ENCODE assay signal across 26 cellular contexts in the genomic region with DNA sequence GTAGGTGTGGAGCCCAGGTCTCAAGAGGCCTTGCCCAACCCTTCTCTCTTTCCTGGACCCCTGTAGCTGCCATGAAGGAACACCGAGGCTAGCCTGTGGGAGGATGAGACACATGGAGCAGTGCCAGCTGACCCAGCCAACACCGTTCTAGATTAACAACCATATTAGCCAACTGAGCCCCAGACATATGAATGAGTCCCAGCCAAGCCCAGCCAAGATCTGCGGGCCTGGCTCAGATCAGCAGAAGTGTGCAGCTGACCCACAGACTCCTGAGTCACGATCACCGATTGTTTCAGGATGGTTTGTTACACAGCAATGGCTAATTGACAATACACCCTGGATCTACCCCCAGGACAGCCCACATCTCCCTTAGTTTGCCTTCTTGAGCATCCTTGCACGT.
"Had no signal": no experiment of that assay in that cellular context is flagged by ENCODE, and none has a peak within 500 bp of the region (broad histone marks: within the 10 kb centered on the region; RNA-seq: fewer than 3 reads in every experiment).

No MANE protein-coding gene starts in this region.

- H3K36me3 Mint-ChIP-seq: activated naive CD8-positive, alpha-beta T cell treated with anti-CD3 and anti-CD28 coated beads for 36 hours; natural killer cell; stimulated activated effector memory CD8-positive, alpha-beta T cell treated with anti-CD3 and anti-CD28 coated beads, Interleukin-12 subunit alpha, Interleukin-12 subunit beta, amount 100 ng/mL, for 72 hours had no signal

- H3K4me3 Mint-ChIP-seq: activated naive CD4-positive, alpha-beta T cell treated with anti-CD3 and anti-CD28 coated beads for 36 hours; activated naive CD8-positive, alpha-beta T cell treated with anti-CD3 and anti-CD28 coated beads for 36 hours; activated T-helper 1 cell treated with anti-CD3 and anti-CD28 coated beads, Interleukin-12 subunit alpha, Interleukin-12 subunit beta, Interleukin-2, Interleukin-4 antibody, amounts not matched to agents 30 ng/mL and 10 ng/mL and 1 ng/mL, durations not matched to agents 14 hours and 24 hours and 36 hours; effector memory CD8-positive, alpha-beta T cell; natural killer cell; stimulated activated effector memory CD8-positive, alpha-beta T cell treated with anti-CD3 and anti-CD28 coated beads, Interleukin-12 subunit alpha, Interleukin-12 subunit beta, amount 100 ng/mL, for 72 hours; T-helper 2 cell treated with Interferon-gamma antibody and Interleukin-4, amounts not matched to agents 5 μg/mL and 100 μg/mL, for 36 hours had no signal

- H3K27ac Mint-ChIP-seq: activated naive CD4-positive, alpha-beta T cell treated with anti-CD3 and anti-CD28 coated beads for 36 hours; activated naive CD8-positive, alpha-beta T cell treated with anti-CD3 and anti-CD28 coated beads for 36 hours; activated T-helper 1 cell treated with anti-CD3 and anti-CD28 coated beads, Interleukin-12 subunit alpha, Interleukin-12 subunit beta, Interleukin-2, Interleukin-4 antibody, amounts not matched to agents 30 ng/mL and 10 ng/mL and 1 ng/mL, durations not matched to agents 14 hours and 24 hours and 36 hours; effector memory CD8-positive, alpha-beta T cell; natural killer cell; stimulated activated effector memory CD8-positive, alpha-beta T cell treated with anti-CD3 and anti-CD28 coated beads, Interleukin-12 subunit alpha, Interleukin-12 subunit beta, amount 100 ng/mL, for 72 hours; T-helper 2 cell treated with Interferon-gamma antibody and Interleukin-4, amounts not matched to agents 5 μg/mL and 100 μg/mL, for 36 hours had no signal

- H3K4me1 Mint-ChIP-seq: activated naive CD8-positive, alpha-beta T cell treated with anti-CD3 and anti-CD28 coated beads for 36 hours; natural killer cell; stimulated activated effector memory CD8-positive, alpha-beta T cell treated with anti-CD3 and anti-CD28 coated beads, Interleukin-12 subunit alpha, Interleukin-12 subunit beta, amount 100 ng/mL, for 72 hours had no signal

- H3K9me3 Mint-ChIP-seq: activated naive CD4-positive, alpha-beta T cell treated with anti-CD3 and anti-CD28 coated beads for 36 hours; activated naive CD8-positive, alpha-beta T cell treated with anti-CD3 and anti-CD28 coated beads for 36 hours; activated T-helper 1 cell treated with anti-CD3 and anti-CD28 coated beads, Interleukin-12 subunit alpha, Interleukin-12 subunit beta, Interleukin-2, Interleukin-4 antibody, amounts not matched to agents 30 ng/mL and 10 ng/mL and 1 ng/mL, durations not matched to agents 14 hours and 24 hours and 36 hours; effector memory CD8-positive, alpha-beta T cell; natural killer cell; stimulated activated effector memory CD8-positive, alpha-beta T cell treated with anti-CD3 and anti-CD28 coated beads, Interleukin-12 subunit alpha, Interleukin-12 subunit beta, amount 100 ng/mL, for 72 hours; T-helper 2 cell treated with Interferon-gamma antibody and Interleukin-4, amounts not matched to agents 5 μg/mL and 100 μg/mL, for 36 hours had no signal

- ATAC-seq: body of pancreas; effector memory CD8-positive, alpha-beta T cell; foreskin keratinocyte; heart right ventricle; left lung; natural killer cell; right lobe of liver; stimulated activated effector memory CD8-positive, alpha-beta T cell treated with anti-CD3 and anti-CD28 coated beads, Interleukin-12 subunit alpha, Interleukin-12 subunit beta, amount 100 ng/mL, for 72 hours had no signal

- DNase-seq: activated CD4-positive, alpha-beta T cell treated with anti-CD3 and anti-CD28 coated beads for 4 hours; activated CD4-positive, alpha-beta T cell treated with anti-CD3 and anti-CD28 coated beads, Interleukin-2, amount 50 U/mL, for 4 hours; activated CD4-positive, CD25-positive, alpha-beta regulatory T cell; activated effector memory CD4-positive, alpha-beta T cell treated with anti-CD3 and anti-CD28 coated beads, Interleukin-2, amount 50 U/mL, for 16 hours; activated naive CD4-positive, alpha-beta T cell treated with anti-CD3 and anti-CD28 coated beads for 36 hours; activated naive CD8-positive, alpha-beta T cell treated with anti-CD3 and anti-CD28 coated beads for 36 hours; activated T-cell treated with anti-CD3 and anti-CD28 coated beads, Interleukin-2, amount 50 U/mL, for 1 hour; adrenal gland; aorta; body of pancreas; colonic mucosa; dorsolateral prefrontal cortex; effector memory CD8-positive, alpha-beta T cell; foreskin keratinocyte; heart right ventricle; left lung; mesendoderm; natural killer cell; posterior cingulate gyrus; right lobe of liver; stimulated activated CD4-positive, alpha-beta T cell treated with anti-CD3 and anti-CD28 coated beads, Interleukin-4, amount 100 ng/mL, for 24 hours; stomach; T-helper 1 cell had no signal
